24 cellular contexts compared by ENCODE assay signal in genomic region chr4:168272488-168272887, GRCh38. TPM values are rescaled to one million over a fixed set of nuclear protein-coding genes. Genes with fewer than 3 reads are reported as not detected.
DNase-seq lines count a peak whose midpoint lies in the region; ATAC-seq lines count a peak whose summit lies in the region.
"Had no signal": no experiment of that assay in that cellular context is flagged by ENCODE, and none has a peak within 500 bp of the region (broad histone marks: within the 10 kb centered on the region; RNA-seq: fewer than 3 reads in every experiment).

No MANE protein-coding gene starts in this region.

- no peak overlapping the region for H3K4me3 Mint-ChIP-seq in activated CD4-positive, alpha-beta T cell treated with anti-CD3 and anti-CD28 coated beads, Interleukin-2, amount 10 ng/mL, durations not matched to agents 7 days and 5 days
- no peak overlapping the region for H3K4me3 Mint-ChIP-seq in stimulated activated naive CD8-positive, alpha-beta T cell treated with anti-CD3 and anti-CD28 coated beads, Interleukin-15, amount 100 ng/mL, for 72 hours
- no peak overlapping the region for H3K4me3 Mint-ChIP-seq in naive thymus-derived CD4-positive, alpha-beta T cell
- H3K4me3 Mint-ChIP-seq: CD14-positive monocyte, GM23338, H9 had no signal

- H3K4me1 ChIP-seq in naive thymus-derived CD4-positive, alpha-beta T cell (ENCODE audit: control insufficient read depth in 2 of 2, insufficient read depth in 2 of 2, low read length in 2 of 2) = no peaks in the 10 kb centered on the region
- H3K4me1 ChIP-seq: BE2C, SJSA1 had no signal

- intact Hi-C loops in naive thymus-derived CD4-positive, alpha-beta T cell (cut with micrococcal nuclease) = loop anchor here in 1 of 2 donors (10.0 kb wide), 1 partner anchor 122 kb away; no protein-coding TSS in a partner anchor

- POLR2A ChIA-PET in activated CD4-positive, alpha-beta T cell treated with anti-CD3 and anti-CD28 coated beads, Interleukin-2, amount 10 ng/mL, durations not matched to agents 7 days and 5 days (lab: Charles Lee) = interaction anchor here (0.6 kb wide), 1 partner anchor 23 kb away, joined by 3 read pairs; no protein-coding TSS in a partner anchor
- POLR2A ChIA-PET in naive thymus-derived CD4-positive, alpha-beta T cell (lab: Charles Lee) = no interaction called here

- no peaks in the 10 kb centered on the region for H3K27me3 Mint-ChIP-seq in activated CD4-positive, alpha-beta T cell treated with anti-CD3 and anti-CD28 coated beads, Interleukin-2, amount 10 ng/mL, durations not matched to agents 7 days and 5 days
- no peaks in the 10 kb centered on the region for H3K27me3 Mint-ChIP-seq in stimulated activated naive CD8-positive, alpha-beta T cell treated with anti-CD3 and anti-CD28 coated beads, Interleukin-15, amount 100 ng/mL, for 72 hours
- H3K27me3 Mint-ChIP-seq in naive thymus-derived CD4-positive, alpha-beta T cell = no peaks in the 10 kb centered on the region

- H3K4me3 ChIP-seq in naive thymus-derived CD4-positive, alpha-beta T cell (ENCODE audit: low read length) = no peak overlapping the region
- H3K4me3 ChIP-seq: GM23338, SJSA1 had no signal

- H3K27ac ChIP-seq in naive thymus-derived CD4-positive, alpha-beta T cell (ENCODE audit: low read depth, low read length) = no peak overlapping the region
- H3K27ac ChIP-seq: SJSA1 had no signal

- no peaks in the 10 kb centered on the region for H3K27me3 ChIP-seq in naive thymus-derived CD4-positive, alpha-beta T cell (ENCODE audit: control insufficient read depth in 2 of 2, insufficient read depth in 2 of 2, low read length in 2 of 2)
- H3K27me3 ChIP-seq: BE2C, SJSA1 had no signal

- CTCF ChIA-PET in activated CD4-positive, alpha-beta T cell treated with anti-CD3 and anti-CD28 coated beads, Interleukin-2, amount 10 ng/mL, durations not matched to agents 7 days and 5 days (lab: Charles Lee) = interaction anchor here (0.8 kb wide), 1 partner anchor 17 kb away, joined by 3 read pairs; no protein-coding TSS in a partner anchor
- CTCF ChIA-PET in naive thymus-derived CD4-positive, alpha-beta T cell (lab: Charles Lee) = no interaction called here

- H3K4me1 Mint-ChIP-seq in activated CD4-positive, alpha-beta T cell treated with anti-CD3 and anti-CD28 coated beads, Interleukin-2, amount 10 ng/mL, durations not matched to agents 7 days and 5 days = peaks cover 17% of the 10 kb centered on the region
- peaks cover 12% of the 10 kb centered on the region for H3K4me1 Mint-ChIP-seq in stimulated activated naive CD8-positive, alpha-beta T cell treated with anti-CD3 and anti-CD28 coated beads, Interleukin-15, amount 100 ng/mL, for 72 hours
- H3K4me1 Mint-ChIP-seq in naive thymus-derived CD4-positive, alpha-beta T cell = peaks cover 3 to 22% (median 10%) of the 10 kb centered on the region in 7 donors
- H3K4me1 Mint-ChIP-seq: CD14-positive monocyte had no signal

- DNase-seq in activated CD4-positive, alpha-beta T cell treated with anti-CD3 and anti-CD28 coated beads, Interleukin-2, amount 10 ng/mL, durations not matched to agents 7 days and 5 days = peak; percentile 37
- no peak for DNase-seq in activated CD4-positive, alpha-beta T cell treated with anti-CD3 and anti-CD28 coated beads, Interleukin-2, amount 50 U/mL, for 48 hours
- no peak for DNase-seq in stimulated activated naive CD8-positive, alpha-beta T cell treated with anti-CD3 and anti-CD28 coated beads, Interleukin-15, Interleukin-2, amounts not matched to agents 100 U/mL and 50 U/mL, for 24 hours
- DNase-seq in stimulated activated naive CD8-positive, alpha-beta T cell treated with anti-CD3 and anti-CD28 coated beads, Interleukin-15, amount 100 ng/mL, for 72 hours = no peak
- peak in 6 of 9 donors; percentile 11 to 34 (median 20) for DNase-seq in naive thymus-derived CD4-positive, alpha-beta T cell
- DNase-seq in NCI-H1048 (lab: John Stamatoyannopoulos, UW) = no peak
- DNase-seq: 8988T, ACHN, BE2C, DMS153, H9, Karpas-422, NCI-H1105, NCI-H146, NCI-H1930, NCI-H446 treated with DMSO at 0.1 percent for 48 hours, NCI-H526, NCI-H82, Right ventricle myocardium superior, RPMI8226 had no signal

- peaks cover 82% of the 10 kb centered on the region for H3K36me3 Mint-ChIP-seq in activated CD4-positive, alpha-beta T cell treated with anti-CD3 and anti-CD28 coated beads, Interleukin-2, amount 10 ng/mL, durations not matched to agents 7 days and 5 days (ENCODE audit: low read depth)
- peaks cover 22 to 89% (median 67%) of the 10 kb centered on the region in 5 donors for H3K36me3 Mint-ChIP-seq in naive thymus-derived CD4-positive, alpha-beta T cell

- H3K36me3 ChIP-seq in naive thymus-derived CD4-positive, alpha-beta T cell (ENCODE audit: control insufficient read depth in 2 of 3, insufficient read depth in 3 of 3, low read length in 3 of 3) = peaks cover 12 to 71% (median 19%) of the 10 kb centered on the region in 3 experiments
- H3K36me3 ChIP-seq: BE2C, SJSA1 had no signal

- no peaks in the 10 kb centered on the region for H3K9me3 Mint-ChIP-seq in activated CD4-positive, alpha-beta T cell treated with anti-CD3 and anti-CD28 coated beads, Interleukin-2, amount 10 ng/mL, durations not matched to agents 7 days and 5 days
- H3K9me3 Mint-ChIP-seq in stimulated activated naive CD8-positive, alpha-beta T cell treated with anti-CD3 and anti-CD28 coated beads, Interleukin-15, amount 100 ng/mL, for 72 hours = no peaks in the 10 kb centered on the region
- H3K9me3 Mint-ChIP-seq in naive thymus-derived CD4-positive, alpha-beta T cell = no peaks in the 10 kb centered on the region
- H3K9me3 Mint-ChIP-seq: GM23338, H9 had no signal

- peak; percentile 40 for ATAC-seq in stimulated activated naive CD8-positive, alpha-beta T cell treated with anti-CD3 and anti-CD28 coated beads, Interleukin-15, Interleukin-2, amounts not matched to agents 100 U/mL and 50 U/mL, for 24 hours
- ATAC-seq in stimulated activated naive CD8-positive, alpha-beta T cell treated with anti-CD3 and anti-CD28 coated beads, Interleukin-15, amount 100 ng/mL, for 72 hours = no peak
- peak; percentile 46 for ATAC-seq in naive thymus-derived CD4-positive, alpha-beta T cell
- ATAC-seq in GM18868 (IDR thresholded peaks at IDR 0.05; ENCODE audit: unreplicated experiment) = no peak
- ATAC-seq: GM23338 had no signal

- H3K9me3 ChIP-seq in naive thymus-derived CD4-positive, alpha-beta T cell (ENCODE audit: control insufficient read depth in 2 of 3, low read length in 3 of 3) = no peaks in the 10 kb centered on the region
- H3K9me3 ChIP-seq: BE2C, SJSA1 had no signal

- peak overlapping the region; percentile 72 for H3K27ac Mint-ChIP-seq in activated CD4-positive, alpha-beta T cell treated with anti-CD3 and anti-CD28 coated beads, Interleukin-2, amount 10 ng/mL, durations not matched to agents 7 days and 5 days
- H3K27ac Mint-ChIP-seq in stimulated activated naive CD8-positive, alpha-beta T cell treated with anti-CD3 and anti-CD28 coated beads, Interleukin-15, amount 100 ng/mL, for 72 hours = peak overlapping the region in 1 of 2 donors; percentile 32
- peak overlapping the region in 1 of 9 donors; percentile 5 for H3K27ac Mint-ChIP-seq in naive thymus-derived CD4-positive, alpha-beta T cell
- H3K27ac Mint-ChIP-seq: CD14-positive monocyte, GM23338, H9 had no signal

RNA-seq across cellular contexts. Expression of gene DDX60, which starts 46.1 kb away (rescaled TPM):
- total RNA-seq in activated CD4-positive, alpha-beta T cell treated with anti-CD3 and anti-CD28 coated beads, Interleukin-2, amount 10 ng/mL, durations not matched to agents 7 days and 5 days = 100 to 1,000 TPM; 125 to 127 TPM
- total RNA-seq in naive thymus-derived CD4-positive, alpha-beta T cell = 100 to 1,000 TPM in 1 of 5 experiments, 10 to 100 TPM in 4; 15.8 to 121 (median 29.0) TPM
- 10 to 100 TPM; 19.0 to 35.6 TPM for polyA plus RNA-seq in naive thymus-derived CD4-positive, alpha-beta T cell

Comparison
In these comparisons a context has a peak if more than half of its experiments do, and no peak if none do; other contexts are left out.
1. DNase-seq: peak in activated CD4-positive, alpha-beta T cell treated with anti-CD3 and anti-CD28 coated beads, Interleukin-2, amount 10 ng/mL, durations not matched to agents 7 days and 5 days (single experiment) and naive thymus-derived CD4-positive, alpha-beta T cell (6 of 9); none in activated CD4-positive, alpha-beta T cell treated with anti-CD3 and anti-CD28 coated beads, Interleukin-2, amount 50 U/mL, for 48 hours (0 of 2), stimulated activated naive CD8-positive, alpha-beta T cell treated with anti-CD3 and anti-CD28 coated beads, Interleukin-15, Interleukin-2, amounts not matched to agents 100 U/mL and 50 U/mL, for 24 hours (single experiment), stimulated activated naive CD8-positive, alpha-beta T cell treated with anti-CD3 and anti-CD28 coated beads, Interleukin-15, amount 100 ng/mL, for 72 hours (0 of 2) and NCI-H1048 (single experiment).
2. ATAC-seq: peak in stimulated activated naive CD8-positive, alpha-beta T cell treated with anti-CD3 and anti-CD28 coated beads, Interleukin-15, Interleukin-2, amounts not matched to agents 100 U/mL and 50 U/mL, for 24 hours (single experiment) and naive thymus-derived CD4-positive, alpha-beta T cell (single experiment); none in stimulated activated naive CD8-positive, alpha-beta T cell treated with anti-CD3 and anti-CD28 coated beads, Interleukin-15, amount 100 ng/mL, for 72 hours (single experiment) and GM18868 (single experiment).